8 cellular contexts compared by ENCODE assay signal in genomic region chr3:195522254-195523023, GRCh38. TPM values are rescaled to one million over a fixed set of nuclear protein-coding genes. Genes with fewer than 3 reads are reported as not detected.
DNase-seq lines count a peak whose midpoint lies in the region; ATAC-seq and TF ChIP-seq lines count a peak whose summit lies in the region.

No MANE protein-coding gene starts in this region.

- TF ChIP-seq EP300 in Ishikawa (IDR thresholded peaks at IDR 0.05; ENCODE audit: borderline replicate concordance) = no peak

- no peak for ATAC-seq in HG03460 (IDR thresholded peaks at IDR 0.05; ENCODE audit: unreplicated experiment)

- H3K36me3 Mint-ChIP-seq in osteocyte (ENCODE audit: unreplicated experiment) = peaks cover 8% of the 10 kb centered on the region

- CTCF ChIA-PET in RWPE1 (lab: Yijun Ruan, JAX) = interaction anchor here (0.6 to 3.4 kb wide), 4 partner anchors 12 to 839 kb away, joined by 3 to 33 read pairs (median 4); partner anchors contain the start of gene XXYLT1

- DNase-seq in NOMO-1 (lab: John Stamatoyannopoulos, UW; ENCODE audit: unreplicated experiment in 2 of 2) (peak; percentile 7 to 40), NOMO-1 treated with dmso at 0.1 percent for 144 hours (lab: John Stamatoyannopoulos, UW; ENCODE audit: unreplicated experiment) (no peak), RWPE1 (ENCODE audit: low spot score) (peak; percentile 54), epidermal melanocyte (ENCODE audit: insufficient read length, low spot score) (peak; percentile 58), osteocyte (ENCODE audit: extremely low spot score, unreplicated experiment) (no peak), NCI-H524 treated with DMSO at 0.1 percent for 48 hours (lab: John Stamatoyannopoulos, UW) (no peak)

- H3K9me3 Mint-ChIP-seq in osteocyte (ENCODE audit: unreplicated experiment) = no peaks in the 10 kb centered on the region

- peaks cover 2% of the 10 kb centered on the region for H3K4me1 Mint-ChIP-seq in osteocyte (ENCODE audit: unreplicated experiment)

- no peaks in the 10 kb centered on the region for H3K27me3 Mint-ChIP-seq in osteocyte (ENCODE audit: unreplicated experiment)

- H3K4me3 Mint-ChIP-seq in osteocyte (ENCODE audit: unreplicated experiment) = no peak overlapping the region

- H3K27ac Mint-ChIP-seq in osteocyte (ENCODE audit: unreplicated experiment) = no peak overlapping the region

- POLR2A ChIA-PET in RWPE1 (lab: Yijun Ruan, JAX; ENCODE audit: low non-redundant PET) = no interaction called here

- peak; percentile 68 for TF ChIP-seq CTCF in RWPE1 (conservative IDR thresholded peaks at IDR 0.05; ENCODE audit: low read depth)
- TF ChIP-seq CTCF in osteocyte (IDR thresholded peaks at IDR 0.05) = peak; percentile 71

- TF ChIP-seq RAD21 in Ishikawa (IDR thresholded peaks at IDR 0.05; ENCODE audit: low read depth) = peak; percentile 78

- H3K27ac ChIP-seq in RWPE1 = no peak overlapping the region

TF ChIP-seq in Ishikawa, 13 proteins besides CTCF, POLR2A, EP300 and RAD21:
- TF ChIP-seq NFIC (IDR thresholded peaks at IDR 0.05) = no peak
- no peak for TF ChIP-seq REST (IDR thresholded peaks at IDR 0.05; ENCODE audit: low read depth)
- no peak for TF ChIP-seq TAF1 (IDR thresholded peaks at IDR 0.05; ENCODE audit: low read depth)
- TF ChIP-seq MAX (IDR thresholded peaks at IDR 0.05) = no peak
- no peak for TF ChIP-seq TCF12 (IDR thresholded peaks at IDR 0.05; ENCODE audit: low read depth)
- no peak for TF ChIP-seq YY1 (IDR thresholded peaks at IDR 0.05; ENCODE audit: low read depth)
- no peak for TF ChIP-seq CREB1 (IDR thresholded peaks at IDR 0.05; ENCODE audit: low read depth)
- no peak for TF ChIP-seq CEBPB (IDR thresholded peaks at IDR 0.05)

RNA-seq across cellular contexts. Expression of gene PPP1R2, which starts 20.7 kb away (rescaled TPM):
- 42.2 and 42.8 TPM in 2 replicates for total RNA-seq in osteocyte

Comparison
In these comparisons a context has a peak if more than half of its experiments do, and no peak if none do; other contexts are left out.
1. DNase-seq: peak in NOMO-1 (2 of 2), RWPE1 (single experiment) and epidermal melanocyte (single experiment); none in NOMO-1 treated with dmso at 0.1 percent for 144 hours (single experiment), osteocyte (single experiment) and NCI-H524 treated with DMSO at 0.1 percent for 48 hours (single experiment).